Comparison of ENCODE assay signal across 1 cellular context in genomic region chrX:136147966-136148365, GRCh38.
TF ChIP-seq lines count a peak whose summit lies in the region.

No MANE protein-coding gene starts in this region.

TF ChIP-seq in SK-N-SH, 30 proteins besides CTCF, POLR2A, EP300 and RAD21 (continued from another document):
- no peak for TF ChIP-seq REST (IDR thresholded peaks at IDR 0.05; ENCODE audit: low read depth, low read length)
